In the genomic region with DNA sequence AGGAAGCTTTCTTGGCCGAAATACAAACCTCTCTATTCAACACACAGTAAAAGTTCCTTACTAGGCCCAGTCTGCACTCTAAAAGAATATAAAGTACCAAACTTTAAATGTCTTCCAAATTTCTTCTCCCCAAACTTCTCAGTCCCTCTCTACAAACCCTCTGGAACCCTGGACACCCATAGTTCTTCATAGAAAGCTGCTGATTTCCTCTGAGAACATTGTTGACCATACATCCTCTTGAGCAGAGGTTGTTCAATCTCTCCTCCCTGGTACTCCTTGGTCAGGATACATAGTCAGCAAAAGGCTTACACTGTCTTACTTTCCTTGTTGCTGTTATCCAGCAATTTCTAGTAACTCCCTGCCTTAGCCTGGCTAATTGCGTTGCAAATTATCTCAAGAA, we compare ENCODE assay signal across 2 cellular contexts.
TF ChIP-seq lines count a peak whose summit lies in the region.

No MANE protein-coding gene starts in this region.

TF ChIP-seq in IMR-90, 13 proteins besides CTCF, POLR2A, EP300 and RAD21:
- no peak for TF ChIP-seq MAZ (IDR thresholded peaks at IDR 0.05; ENCODE audit: borderline replicate concordance, low read depth, low read length)
- no peak for TF ChIP-seq CHD1 (IDR thresholded peaks at IDR 0.05; ENCODE audit: low read depth, low read length)

TF ChIP-seq in K562, 482 proteins besides CTCF, POLR2A, EP300 and RAD21:
- TF ChIP-seq POLR2H (tag; IDR thresholded peaks at IDR 0.05; ENCODE audit: low read depth), result 0 out of 2 replicates have a peak, but pooled peaks have one; percentile 18
- no peak for TF ChIP-seq MBD2 (IDR thresholded peaks at IDR 0.05; ENCODE audit: borderline replicate concordance, low read depth)
- no peak for TF ChIP-seq SP2 (IDR thresholded peaks at IDR 0.05; ENCODE audit: extremely low read depth, low read depth, low read length, poor library complexity, severe bottlenecking)
- TF ChIP-seq BDP1 (IDR thresholded peaks at IDR 0.05; ENCODE audit: insufficient read depth, insufficient read length), result no peak
- TF ChIP-seq CEBPB (tag; IDR thresholded peaks at IDR 0.05), result no peak
- no peak for TF ChIP-seq DDX20 (tag; IDR thresholded peaks at IDR 0.05; ENCODE audit: low read depth)
- no peak for TF ChIP-seq ZNF445 (CRISPR knock-in tag; IDR thresholded peaks at IDR 0.05; ENCODE audit: low read depth)
- TF ChIP-seq, protein P1, sequence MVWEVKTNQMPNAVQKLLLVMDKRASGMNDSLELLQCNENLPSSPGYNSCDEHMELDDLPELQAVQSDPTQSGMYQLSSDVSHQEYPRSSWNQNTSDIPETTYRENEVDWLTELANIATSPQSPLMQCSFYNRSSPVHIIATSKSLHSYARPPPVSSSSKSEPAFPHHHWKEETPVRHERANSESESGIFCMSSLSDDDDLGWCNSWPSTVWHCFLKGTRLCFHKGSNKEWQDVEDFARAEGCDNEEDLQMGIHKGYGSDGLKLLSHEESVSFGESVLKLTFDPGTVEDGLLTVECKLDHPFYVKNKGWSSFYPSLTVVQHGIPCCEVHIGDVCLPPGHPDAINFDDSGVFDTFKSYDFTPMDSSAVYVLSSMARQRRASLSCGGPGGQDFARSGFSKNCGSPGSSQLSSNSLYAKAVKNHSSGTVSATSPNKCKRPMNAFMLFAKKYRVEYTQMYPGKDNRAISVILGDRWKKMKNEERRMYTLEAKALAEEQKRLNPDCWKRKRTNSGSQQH (CRISPR knock-in tag; IDR thresholded peaks at IDR 0.05), result 0 out of 2 replicates have a peak, but pooled peaks have one; percentile 57
- TF ChIP-seq ELF4 (CRISPR knock-in tag; IDR thresholded peaks at IDR 0.05), result no peak
- peak; percentile 62; the same call in 1 of the 2 replicates for TF ChIP-seq PML (IDR thresholded peaks at IDR 0.05; ENCODE audit: low read length)
- 0 out of 2 replicates have a peak, but pooled peaks have one; percentile 30 for TF ChIP-seq POLR2AphosphoS5 (IDR thresholded peaks at IDR 0.05; ENCODE audit: control insufficient read depth, insufficient read depth, low read depth, low read length)
- TF ChIP-seq ZNF316 (IDR thresholded peaks at IDR 0.05), result peak; percentile 29; the same call in 1 of the 2 replicates
